In the genomic region with DNA sequence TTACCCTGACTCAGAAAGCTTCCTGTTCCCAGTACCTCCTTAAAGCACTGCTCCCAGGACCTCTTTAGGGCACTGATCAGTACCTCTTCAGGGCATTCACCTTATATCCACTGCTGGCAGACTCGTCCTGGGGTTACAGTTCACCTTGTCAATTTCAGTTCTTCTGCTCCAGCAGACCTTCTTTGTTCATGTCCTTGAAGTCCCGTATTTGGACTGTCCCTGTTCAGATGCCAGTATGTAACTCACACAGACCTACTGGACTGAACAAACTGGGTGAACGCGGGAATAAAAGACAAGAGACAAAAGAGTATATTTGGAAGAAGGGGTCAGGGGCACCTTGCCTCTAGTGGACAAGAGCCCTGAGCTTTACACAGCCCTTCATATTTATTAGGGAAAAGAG, we compare ENCODE assay signal across 25 cellular contexts. TPM values are rescaled to one million over a fixed set of nuclear protein-coding genes. Genes with fewer than 3 reads are reported as not detected.
A peak's percentile ranks its signal among the peaks of the same experiment; 100 is the strongest.
DNase-seq lines count a peak whose midpoint lies in the region; ATAC-seq and TF ChIP-seq lines count a peak whose summit lies in the region.
"Had no signal": no experiment of that assay in that cellular context is flagged by ENCODE, and none has a peak within 500 bp of the region (broad histone marks: within the 10 kb centered on the region; RNA-seq: fewer than 3 reads in every experiment).

No MANE protein-coding gene starts in this region.

- H3K4me3 ChIP-seq in esophagus muscularis mucosa = no peak overlapping the region
- no peak overlapping the region for H3K4me3 ChIP-seq in Peyer's patch
- H3K4me3 ChIP-seq: BLaER1, GM12878 had no signal

- H3K4me1 ChIP-seq in esophagus muscularis mucosa (no peaks in the 10 kb centered on the region), Peyer's patch (no peaks in the 10 kb centered on the region)
- H3K4me1 ChIP-seq: BE2C, BLaER1 had no signal

- H3K27me3 ChIP-seq in esophagus muscularis mucosa (no peaks in the 10 kb centered on the region), Peyer's patch (no peaks in the 10 kb centered on the region)
- H3K27me3 ChIP-seq: BE2C, BLaER1 had no signal

- 84% methylated on average over 4 of the region's 4 CpGs for WGBS in esophagus muscularis mucosa

- H3K36me3 ChIP-seq in esophagus muscularis mucosa (no peaks in the 10 kb centered on the region), Peyer's patch (no peaks in the 10 kb centered on the region)
- H3K36me3 ChIP-seq: BE2C, BLaER1 had no signal

- H3K9me3 ChIP-seq in esophagus muscularis mucosa (no peaks in the 10 kb centered on the region), Peyer's patch (no peaks in the 10 kb centered on the region)
- H3K9me3 ChIP-seq: BE2C, BLaER1 had no signal

- peak; percentile 51 for ATAC-seq in left ventricle myocardium superior
- ATAC-seq: GM12878 had no signal

- TF ChIP-seq CTCF in esophagus muscularis mucosa (IDR thresholded peaks at IDR 0.05) = no peak
- no peak for TF ChIP-seq CTCF in Peyer's patch (IDR thresholded peaks at IDR 0.05)

- intact Hi-C loops in left ventricle myocardium superior (cut with micrococcal nuclease) (no loop called here), cardiac septum (cut with DNase I) (no loop called here), esophagus muscularis mucosa (cut with DNase I) (no loop called here)

- TF ChIP-seq POLR2A in esophagus muscularis mucosa (IDR thresholded peaks at IDR 0.05; ENCODE audit: low read depth) (no peak), erythroblast (IDR thresholded peaks at IDR 0.05; ENCODE audit: low read length) (no peak), Peyer's patch (IDR thresholded peaks at IDR 0.05) (no peak)

- H3K27ac ChIP-seq in esophagus muscularis mucosa (replicated peaks in 1 of 4) (no peak overlapping the region), Peyer's patch (no peak overlapping the region)
- H3K27ac ChIP-seq: BLaER1 had no signal

- no peak for DNase-seq in left ventricle myocardium superior
- DNase-seq in cardiac septum (ENCODE audit: low spot score) = no peak
- DNase-seq in esophagus muscularis mucosa (ENCODE audit: extremely low spot score) = peak; percentile 82
- DNase-seq in retina = peak; percentile 31
- no peak for DNase-seq in NCI-H226
- no peak for DNase-seq in erythroblast (lab: John Stamatoyannopoulos, UW)
- no peak for DNase-seq in Peyer's patch
- DNase-seq: 8988T; ACHN; BE2C; C1 segment of cervical spinal cord; CD4-positive, alpha-beta memory T cell; CD4-positive, CD25-positive, alpha-beta regulatory T cell; CD8-positive, alpha-beta memory T cell; COR-L47; DMS 273 treated with DMSO at 0.1 percent for 48 hours; DMS153; DMS53; DMS79; DND-41; EL; GDM1 had no signal

- no peak for TF ChIP-seq EP300 in esophagus muscularis mucosa (IDR thresholded peaks at IDR 0.05)

RNA-seq across cellular contexts. Expression of a gene that starts 31.8 kb away (rescaled TPM):
- 244 TPM for total RNA-seq in left ventricle myocardium superior
- total RNA-seq in cardiac septum = 472 TPM
- total RNA-seq in esophagus muscularis mucosa = 100 to 1,000 TPM in 1 of 4 donors, 10 to 100 TPM in 3; 83.5 to 161 (median 95.2) TPM
- 10 to 100 TPM in 2 of 4 donors, 1 to 10 TPM in 2; 1.8 to 42.9 (median 10.5) TPM for total RNA-seq in Peyer's patch
- total RNA-seq: G401 had no signal

Comparison
In these comparisons a context has a peak if more than half of its experiments do, and no peak if none do; other contexts are left out.
1. DNase-seq: peak in esophagus muscularis mucosa (single experiment) and retina (single experiment); none in left ventricle myocardium superior (single experiment), cardiac septum (single experiment), NCI-H226 (single experiment), erythroblast (0 of 2) and Peyer's patch (0 of 3).